Comparison of ENCODE assay signal across 27 cellular contexts in the genomic region with DNA sequence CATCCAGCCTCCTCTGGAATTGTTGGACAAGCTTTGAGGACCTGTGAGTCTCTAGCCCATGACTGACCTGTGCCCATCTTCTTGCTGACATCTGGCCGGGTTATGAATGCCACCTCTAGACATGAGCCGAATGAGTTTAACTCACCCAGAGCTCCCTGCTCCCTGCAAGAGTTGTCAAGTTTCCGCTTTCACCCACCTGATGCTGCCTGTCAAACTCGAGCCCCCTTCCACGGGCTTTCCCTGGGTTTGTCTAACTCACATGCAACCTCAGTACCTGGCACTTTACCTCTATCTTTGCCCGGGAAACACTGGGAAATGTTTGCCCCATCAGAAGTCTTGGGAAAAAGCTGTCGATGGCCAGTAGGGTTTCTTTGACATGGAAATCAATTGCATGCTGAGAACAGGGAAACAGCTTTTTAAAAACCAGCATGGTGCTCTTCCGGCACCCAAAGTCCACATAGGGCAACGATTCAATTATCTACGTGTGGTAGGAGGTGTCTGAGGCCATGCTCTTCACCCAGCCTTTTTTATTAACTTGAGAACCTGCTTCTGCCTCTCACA. TPM values are rescaled to one million over a fixed set of nuclear protein-coding genes. Genes with fewer than 3 reads are reported as not detected.
DNase-seq lines count a peak whose midpoint lies in the region; ATAC-seq, FAIRE-seq and TF ChIP-seq lines count a peak whose summit lies in the region.
"Had no signal": no experiment of that assay in that cellular context is flagged by ENCODE, and none has a peak within 500 bp of the region (broad histone marks: within the 10 kb centered on the region; RNA-seq: fewer than 3 reads in every experiment).

No MANE protein-coding gene starts in this region.

- H3K27ac ChIP-seq in H1 (ENCODE audit: low read depth, low read length): no peak overlapping the region
- H3K27ac ChIP-seq in trophoblast cell (ENCODE audit: low read depth, low read length): peak overlapping the region; percentile 45
- H3K27ac ChIP-seq in uterus: peak overlapping the region; percentile 4 to 56
- H3K27ac ChIP-seq: BLaER1, RWPE1 had no signal

- H2AK5ac ChIP-seq in H1 (ENCODE audit: low read depth, low read length) (no peak overlapping the region), trophoblast cell (ENCODE audit: low read length) (no peak overlapping the region)

- no peak overlapping the region for H3K56ac ChIP-seq in H1 (replicated peaks; ENCODE audit: insufficient read length, low read depth, low read length)

- H3K4me2 ChIP-seq in H1 (ENCODE audit: insufficient read depth in 1 of 2, low read depth in 2 of 2, low read length in 2 of 2): no peak overlapping the region
- H3K4me2 ChIP-seq in trophoblast cell (ENCODE audit: low read length): peak overlapping the region; percentile 28

- H3K23ac ChIP-seq in H1 (ENCODE audit: insufficient read length): no peak overlapping the region
- H3K23ac ChIP-seq in trophoblast cell (ENCODE audit: low read length): no peak overlapping the region

- ATAC-seq in GM21737 (IDR thresholded peaks at IDR 0.05; ENCODE audit: unreplicated experiment) (no peak), Right ventricle myocardium superior (ENCODE audit: poor library complexity) (no peak)
- ATAC-seq: GM12878 had no signal

- H3K79me1 ChIP-seq in H1 (ENCODE audit: low read depth, low read length): no peaks in the 10 kb centered on the region
- peaks cover 11% of the 10 kb centered on the region for H3K79me1 ChIP-seq in trophoblast cell (ENCODE audit: low read length)

- H3K9me3 ChIP-seq in H1 (ENCODE audit: insufficient read depth in 2 of 2, low read depth in 1 of 2, low read length in 1 of 2) (peaks cover 0 to 7% of the 10 kb centered on the region in 2 experiments; a peak in 1 of 4 replicates), trophoblast cell (ENCODE audit: insufficient read depth, low read depth, low read length) (no peaks in the 10 kb centered on the region), uterus (no peaks in the 10 kb centered on the region)
- H3K9me3 ChIP-seq: Caco-2 had no signal

- H3K79me2 ChIP-seq in H1 (ENCODE audit: control insufficient read depth in 1 of 2, insufficient read depth in 2 of 2, low read length in 2 of 2) (no peaks in the 10 kb centered on the region), trophoblast cell (ENCODE audit: control insufficient read depth, insufficient read depth, low read length, poor library complexity) (no peaks in the 10 kb centered on the region)

- H3K9ac ChIP-seq in H1 (replicated peaks in 1 of 4; ENCODE audit: extremely low read depth in 1 of 4, low read depth in 3 of 4, low read length in 3 of 4) (no peak overlapping the region), trophoblast cell (ENCODE audit: low read length) (no peak overlapping the region)
- H3K9ac ChIP-seq: BLaER1 had no signal

- no peaks in the 10 kb centered on the region for H3K23me2 ChIP-seq in H1 (ENCODE audit: low read depth, low read length)

- FAIRE-seq in H1 (lab: Jason Lieb, UNC): no peak
- FAIRE-seq: GM12878 had no signal

- no peak overlapping the region for H4K91ac ChIP-seq in H1 (replicated peaks; ENCODE audit: insufficient read length, low read length)
- H4K91ac ChIP-seq in trophoblast cell (ENCODE audit: low read depth, low read length): peak overlapping the region; percentile 59

- H2BK20ac ChIP-seq in H1 (ENCODE audit: low read length): no peak overlapping the region

- WGBS in H1 (ENCODE audit: extremely low coverage in 1 of 2, insufficient coverage in 1 of 2, insufficient read length in 1 of 2, insufficient replicate concordance in 2 of 2, low coverage in 1 of 2, low lambda C conversion rate in 2 of 2, missing lambda C conversion rate in 1 of 2), 2 experiments: 55% methylated on average over 10 of the region's 10 CpGs; no CpG with 5 or more reads in 1 of the 2 experiments
- no CpG with 5 or more reads among the region's 10 CpGs for WGBS in trophoblast cell (ENCODE audit: extremely low coverage, insufficient coverage, insufficient read length)

- H4K8ac ChIP-seq in H1 (ENCODE audit: extremely low read depth, insufficient read depth, low read length) (no peak overlapping the region; the same call in 1 of the 2 replicates), trophoblast cell (ENCODE audit: low read depth, low read length) (no peak overlapping the region)

- H4K12ac ChIP-seq in trophoblast cell (ENCODE audit: low read depth, low read length): no peak overlapping the region

- H3K4me1 ChIP-seq in H1 (replicated peaks in 1 of 4; ENCODE audit: control insufficient read depth in 3 of 4, insufficient read depth in 4 of 4, low read length in 3 of 4): peaks cover 0 to 6% (median 0%) of the 10 kb centered on the region in 4 experiments; a peak in 2 of 7 replicates
- H3K4me1 ChIP-seq in trophoblast cell (ENCODE audit: control insufficient read depth in 1 of 2, insufficient read depth in 2 of 2, low read length in 2 of 2): peaks cover 13 to 17% of the 10 kb centered on the region in 2 experiments
- peaks cover 0 to 4% of the 10 kb centered on the region in 2 donors for H3K4me1 ChIP-seq in uterus
- H3K4me1 ChIP-seq: Caco-2 had no signal

- CTCF ChIA-PET in H1 (lab: Charles Lee; ENCODE audit: partially characterized antibody): interaction anchor here (0.8 to 4.0 kb wide), 7 partner anchors 9 to 244 kb away, joined by 3 to 12 read pairs (median 3); no protein-coding TSS in a partner anchor

- H3K18ac ChIP-seq in H1 (ENCODE audit: extremely low read depth, low read length): no peak overlapping the region
- H3K18ac ChIP-seq in trophoblast cell (ENCODE audit: low read length): peak overlapping the region; percentile 21

- no peak overlapping the region for H2BK12ac ChIP-seq in H1 (ENCODE audit: low read depth, low read length)
- peak overlapping the region; percentile 5 for H2BK12ac ChIP-seq in trophoblast cell (ENCODE audit: low read length)

- TF ChIP-seq CTCF in H1 (IDR thresholded peaks at IDR 0.05; ENCODE audit: control extremely low read depth in 1 of 3, insufficient read depth in 1 of 3, low read depth in 1 of 3, low read length in 3 of 3) (no peak), uterus (IDR thresholded peaks at IDR 0.05) (no peak)

- peak; percentile 67 for DNase-seq in NCI-H146 (lab: John Stamatoyannopoulos, UW)
- DNase-seq in H1 (ENCODE audit: low read depth in 1 of 2, low spot score in 2 of 2): no peak
- no peak for DNase-seq in trophoblast cell
- no peak for DNase-seq in uterus
- DNase-seq in Right ventricle myocardium superior: no peak
- DNase-seq in GOT3 (lab: John Stamatoyannopoulos, UW): no peak
- DNase-seq: Caco-2; CD4-positive, alpha-beta memory T cell; DMS 273 treated with DMSO at 0.1 percent for 48 hours; DMS79 treated with DMSO at 0.1 percent for 48 hours; H9; HFFc6; MM.1S; NCI-H1048; NCI-H1417 treated with DMSO at 0.1 percent for 48 hours; NCI-H1930; NCI-H345; NCI-H524; NCI-H774; NK-92 treated with Interleukin-12 subunit alpha and Interleukin-12 subunit beta, amount 100 ng/mL, for 24 hours; SIG-M5; T-helper 1 cell had no signal

- intact Hi-C loops in uterus (cut with DNase I; ENCODE audit: low total_unique reads): no loop called here
- intact Hi-C loops in Right ventricle myocardium superior (cut with DNase I): no loop called here

- H3K4ac ChIP-seq in H1 (replicated peaks; ENCODE audit: insufficient read length, low read depth, low read length) (no peak overlapping the region), trophoblast cell (ENCODE audit: low read depth, low read length) (no peak overlapping the region)

- H4K20me1 ChIP-seq in H1 (replicated peaks in 1 of 2; ENCODE audit: control insufficient read depth in 1 of 2, insufficient read depth in 2 of 2, low read length in 2 of 2): no peaks in the 10 kb centered on the region
- H4K20me1 ChIP-seq: BLaER1 had no signal

- H3K27me3 ChIP-seq in H1 (replicated peaks in 1 of 4; ENCODE audit: control insufficient read depth in 3 of 4, extremely low read depth in 1 of 4, insufficient read depth in 3 of 4, low read length in 3 of 4): peaks cover 0 to 10% (median 8%) of the 10 kb centered on the region in 4 experiments; a peak in 5 of 7 replicates
- no peaks in the 10 kb centered on the region for H3K27me3 ChIP-seq in trophoblast cell (ENCODE audit: insufficient read depth, low read length)
- no peaks in the 10 kb centered on the region for H3K27me3 ChIP-seq in uterus
- H3K27me3 ChIP-seq: BLaER1 had no signal

- H4K5ac ChIP-seq in H1 (ENCODE audit: insufficient read length, low read depth, low read length): no peak overlapping the region

- H3K4me3 ChIP-seq in H1 (ENCODE audit: extremely low read depth in 1 of 4, insufficient read depth in 2 of 4, low read depth in 3 of 4, low read length in 4 of 4): no peak overlapping the region
- H3K4me3 ChIP-seq in trophoblast cell (ENCODE audit: low read depth, low read length): no peak overlapping the region
- no peak overlapping the region for H3K4me3 ChIP-seq in uterus
- H3K4me3 ChIP-seq: BLaER1, GM12878 had no signal

- H3K36me3 ChIP-seq in H1 (ENCODE audit: control insufficient read depth in 2 of 4, insufficient read depth in 4 of 4, low read length in 3 of 4) (no peaks in the 10 kb centered on the region), trophoblast cell (ENCODE audit: control insufficient read depth in 1 of 2, insufficient read depth in 2 of 2, low read length in 2 of 2) (no peaks in the 10 kb centered on the region), uterus (no peaks in the 10 kb centered on the region)
- H3K36me3 ChIP-seq: BLaER1 had no signal

- POLR2A ChIA-PET in H1 (lab: Charles Lee; ENCODE audit: partially characterized antibody): no interaction called here

- no peak overlapping the region for H2BK120ac ChIP-seq in H1 (replicated peaks; ENCODE audit: low read depth, low read length)
- peak overlapping the region; percentile 25 for H2BK120ac ChIP-seq in trophoblast cell (ENCODE audit: insufficient read depth, low read length, poor library complexity)

- TF ChIP-seq EP300 in H1 (IDR thresholded peaks at IDR 0.05; ENCODE audit: borderline replicate concordance in 1 of 2, low read depth in 2 of 2, low read length in 2 of 2): no peak

- TF ChIP-seq RAD21 in H1 (IDR thresholded peaks at IDR 0.05 in 1 of 2, conservative IDR thresholded peaks at IDR 0.05 in 1 of 2; ENCODE audit: low read depth in 2 of 2, low read length in 2 of 2): no peak

- H2BK5ac ChIP-seq in H1 (ENCODE audit: low read depth, low read length) (no peak overlapping the region), trophoblast cell (ENCODE audit: low read depth, low read length, poor library complexity) (no peak overlapping the region)

- H2AFZ ChIP-seq in H1 (ENCODE audit: low read length) (no peak overlapping the region), trophoblast cell (ENCODE audit: insufficient read depth, low read length, poor library complexity) (no peak overlapping the region)

- TF ChIP-seq POLR2A in H1 (IDR thresholded peaks at IDR 0.05; ENCODE audit: control extremely low read depth in 1 of 2, low read depth in 2 of 2, low read length in 2 of 2) (no peak), uterus (IDR thresholded peaks at IDR 0.05) (no peak)

- H3K14ac ChIP-seq in H1 (ENCODE audit: insufficient read length): no peak overlapping the region
- H3K14ac ChIP-seq in trophoblast cell (ENCODE audit: low read length): no peak overlapping the region

- H2BK15ac ChIP-seq in H1 (ENCODE audit: low read length): no peak overlapping the region

RNA-seq across cellular contexts. Expression of a gene that starts 33.8 kb away (rescaled TPM):
- total RNA-seq in H1 (2021; fragmentation: NEBNext Ultra II Directional; extraction: Animal tissue kit (Norgen Biotek cat#: 25700)): 0.67 and 1.1 TPM in 2 replicates
- 0.14 and 0.19 TPM in 2 replicates for polyA plus RNA-seq in H1 (2011; rRNA removed)
- polyA plus RNA-seq in H1 (2011; cell fraction: cytosol; rRNA removed): 0.17 TPM
- polyA plus RNA-seq in H1 (2011; cell fraction: nucleus; rRNA removed): 0.57 TPM
- polyA plus RNA-seq in H1 (2012, experiment 1 of 2): 2.2 to 3.9 TPM (median 3.1 TPM) in 4 replicates
- 0.28 TPM for polyA plus RNA-seq in H1 (2012, experiment 2 of 2)
- polyA plus RNA-seq in H1 (2013, experiment 1 of 2): 0.59 TPM
- 0.40 TPM for polyA plus RNA-seq in H1 (2013, experiment 2 of 2)
- 0.19 and 0.20 TPM in 2 replicates for polyA minus RNA-seq in H1 (2011; rRNA and poly(A)+ RNA removed)
- polyA minus RNA-seq in H1 (2011; cell fraction: cytosol; rRNA and poly(A)+ RNA removed): not detected
- 0.20 TPM for polyA minus RNA-seq in H1 (2011; cell fraction: nucleus; rRNA and poly(A)+ RNA removed)
- polyA plus RNA-seq in trophoblast cell (2013): 0.31 and 0.32 TPM in 2 replicates
- total RNA-seq in uterus: 1 to 10 TPM in 1 of 4 donors, under 1 TPM in 1, not detected in 2; 0.03 to 1.1 TPM
- total RNA-seq in Right ventricle myocardium superior: not detected
- total RNA-seq: HFFc6, LHCN-M2 had no signal
